9 cellular contexts compared by ENCODE assay signal in the genomic region with DNA sequence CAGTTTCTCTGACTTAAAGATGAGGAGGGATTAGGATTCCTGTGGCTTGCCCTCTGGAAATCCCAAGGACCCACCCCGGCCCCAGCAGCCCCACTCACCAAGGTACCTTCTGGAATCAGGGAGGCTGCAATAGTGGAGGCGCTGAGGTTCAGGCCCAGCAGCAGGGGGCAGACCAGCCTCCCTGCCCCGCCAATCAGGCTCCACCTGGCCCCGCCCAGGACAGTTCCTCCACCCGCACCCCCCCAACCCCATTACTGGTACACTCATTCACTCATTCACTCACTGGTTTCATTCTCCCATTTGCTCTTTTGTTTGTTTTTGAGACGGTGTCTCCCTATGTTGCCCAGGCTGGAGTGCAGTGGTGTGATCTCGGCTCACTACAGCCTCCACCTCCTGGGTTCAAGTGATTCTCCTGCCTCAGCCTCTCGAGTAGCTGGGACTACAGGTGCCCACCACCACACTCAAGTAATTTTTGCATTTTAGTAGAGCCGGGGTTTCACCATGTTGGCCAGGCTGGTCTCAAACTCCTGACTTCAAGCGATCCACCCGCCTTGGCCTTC. TPM values are rescaled to one million over a fixed set of nuclear protein-coding genes. Genes with fewer than 3 reads are reported as not detected.
DNase-seq lines count a peak whose midpoint lies in the region; ATAC-seq and TF ChIP-seq lines count a peak whose summit lies in the region.
"Not testable (repeated sequence)": the region's sequence is repeated elsewhere in the genome, so short reads cannot be mapped to it uniquely, and the experiment has no call there.
"Had no signal": no experiment of that assay in that cellular context is flagged by ENCODE, and none has a peak within 500 bp of the region (broad histone marks: within the 10 kb centered on the region; RNA-seq: fewer than 3 reads in every experiment).

No MANE protein-coding gene starts in this region.

- not testable (repeated sequence) for H3K27ac Mint-ChIP-seq in activated CD4-positive, alpha-beta T cell treated with anti-CD3 and anti-CD28 coated beads for 36 hours

- not testable (repeated sequence) for H3K79me1 ChIP-seq in mesendoderm (ENCODE audit: low read length)

- H3K9me3 ChIP-seq in A673 (ENCODE audit: low read depth, low read length, poor library complexity, severe bottlenecking); GM23248 (ENCODE audit: low read depth): not testable (repeated sequence)

- not testable (repeated sequence) for H3K79me2 ChIP-seq in GM23248 (ENCODE audit: insufficient read depth); mesendoderm (ENCODE audit: control insufficient read depth, insufficient read depth, low read length)

- H2BK5ac ChIP-seq in mesendoderm (ENCODE audit: low read length): not testable (repeated sequence)

- H4K8ac ChIP-seq in mesendoderm (ENCODE audit: low read depth, low read length): not testable (repeated sequence)

- not testable (repeated sequence) for H3K23ac ChIP-seq in mesendoderm (ENCODE audit: low read length)

- H3F3A ChIP-seq in GM23248 (ENCODE audit: insufficient read depth): not testable (repeated sequence)

- not testable (repeated sequence) for BruUV-seq in A673 (replicated peaks; lab: Mats Ljungman, UMichigan)

- intact Hi-C loops in A673 (cut with micrococcal nuclease; ENCODE audit: unreplicated experiment); activated CD4-positive, alpha-beta T cell treated with anti-CD3 and anti-CD28 coated beads for 36 hours (cut with DNase I, micrococcal nuclease): not testable (repeated sequence)

- H3K27me3 Mint-ChIP-seq in activated CD4-positive, alpha-beta T cell treated with anti-CD3 and anti-CD28 coated beads for 36 hours: not testable (repeated sequence)

- WGBS in GM23248 (ENCODE audit: low coverage in 1 of 2, low lambda C conversion rate in 2 of 2, missing lambda C conversion rate in 2 of 2), 2 experiments: 68 to 86% methylated on average over 7 to 11 of the region's 11 CpGs
- WGBS in mesendoderm (ENCODE audit: extremely low coverage, insufficient coverage, low lambda C conversion rate): no CpG with 5 or more reads among the region's 11 CpGs

- H3K27ac ChIP-seq in A673 (ENCODE audit: low read depth, low read length, poor library complexity, severe bottlenecking); GM23248: not testable (repeated sequence)
- peak overlapping the region; percentile 57 for H3K27ac ChIP-seq in mesendoderm (ENCODE audit: low read depth, low read length)

- not testable (repeated sequence) for H3K4me1 Mint-ChIP-seq in activated CD4-positive, alpha-beta T cell treated with anti-CD3 and anti-CD28 coated beads for 36 hours

- H3K4me1 ChIP-seq in A673 (ENCODE audit: insufficient read depth, low read length, poor library complexity, severe bottlenecking); GM23248 (ENCODE audit: insufficient read depth); mesendoderm (ENCODE audit: control insufficient read depth, low read depth, low read length): not testable (repeated sequence)

- H2AK5ac ChIP-seq in mesendoderm (ENCODE audit: low read length): not testable (repeated sequence)

- H3K18ac ChIP-seq in mesendoderm (ENCODE audit: low read length): peak overlapping the region; percentile 65

- not testable (repeated sequence) for H3K27me3 ChIP-seq in A673 (replicated peaks; ENCODE audit: insufficient read depth, low read depth, low read length, poor library complexity); GM23248 (replicated peaks; ENCODE audit: insufficient read depth); mesendoderm (ENCODE audit: insufficient read depth, low read length, poor library complexity)

- H3K4me3 ChIP-seq in A673 (ENCODE audit: low read depth, low read length, poor library complexity, severe bottlenecking); GM23248; cardiac fibroblast (replicated peaks in 1 of 2; ENCODE audit: low read depth in 2 of 2, low read length in 2 of 2); mesendoderm (ENCODE audit: low read length): not testable (repeated sequence)

- CTCF ChIA-PET in A673 (lab: Charles Lee); activated CD4-positive, alpha-beta T cell treated with anti-CD3 and anti-CD28 coated beads for 36 hours (lab: Charles Lee): not testable (repeated sequence)

- TF ChIP-seq CTCF in A673 (conservative IDR thresholded peaks at IDR 0.05; ENCODE audit: low read depth, low read length) (0 out of 2 replicates have a peak, but pooled peaks have one; percentile 22), cardiac fibroblast (IDR thresholded peaks at IDR 0.05; ENCODE audit: low read depth, low read length) (peak; percentile 19)

- H4K5ac ChIP-seq in mesendoderm (ENCODE audit: low read length): not testable (repeated sequence)

- not testable (repeated sequence) for H3K9ac ChIP-seq in GM23248; mesendoderm (ENCODE audit: low read length)

- in situ Hi-C loops in GM23248 (cut with MboI): not testable (repeated sequence)

- H3K36me3 ChIP-seq in A673 (ENCODE audit: insufficient read depth, low read length, poor library complexity, severe bottlenecking); GM23248 (ENCODE audit: low read depth); mesendoderm (ENCODE audit: control insufficient read depth, insufficient read depth, low read length): not testable (repeated sequence)

- H3K9me3 Mint-ChIP-seq in activated CD4-positive, alpha-beta T cell treated with anti-CD3 and anti-CD28 coated beads for 36 hours (ENCODE audit: low read depth): not testable (repeated sequence)

- DNase-seq in A673 (ENCODE audit: low spot score); cardiac fibroblast (ENCODE audit: low read depth in 2 of 2): not testable (repeated sequence)
- peak; percentile 32 for DNase-seq in GM23248
- DNase-seq in NAMALWA (ENCODE audit: low spot score): peak; percentile 32
- DNase-seq in activated CD4-positive, alpha-beta T cell treated with anti-CD3 and anti-CD28 coated beads for 36 hours: peak; percentile 58
- DNase-seq in mesendoderm: peak; percentile 43

- peak overlapping the region; percentile 86 for H2BK120ac ChIP-seq in mesendoderm (ENCODE audit: low read depth, low read length)

- ATAC-seq in activated CD4-positive, alpha-beta T cell treated with anti-CD3 and anti-CD28 coated beads for 36 hours: peak; percentile 78

- H3K4me3 Mint-ChIP-seq in activated CD4-positive, alpha-beta T cell treated with anti-CD3 and anti-CD28 coated beads for 36 hours: not testable (repeated sequence)

- POLR2A ChIA-PET in A673 (lab: Charles Lee; ENCODE audit: low non-redundant PET); activated CD4-positive, alpha-beta T cell treated with anti-CD3 and anti-CD28 coated beads for 36 hours (lab: Charles Lee): not testable (repeated sequence)

- peak overlapping the region; percentile 74 for H3K4ac ChIP-seq in mesendoderm (ENCODE audit: low read depth, low read length)

- not testable (repeated sequence) for H3K9me2 ChIP-seq in GM23248 (ENCODE audit: insufficient read depth)

- H2BK15ac ChIP-seq in mesendoderm (replicated peaks; ENCODE audit: low read depth): not testable (repeated sequence)

- not testable (repeated sequence) for H4K20me1 ChIP-seq in GM23248 (ENCODE audit: insufficient read depth)

- not testable (repeated sequence) for H3K4me2 ChIP-seq in GM23248 (ENCODE audit: unreplicated experiment); mesendoderm (ENCODE audit: low read length)

- not testable (repeated sequence) for H3K36me3 Mint-ChIP-seq in activated CD4-positive, alpha-beta T cell treated with anti-CD3 and anti-CD28 coated beads for 36 hours (ENCODE audit: low read depth)

- not testable (repeated sequence) for H2AFZ ChIP-seq in GM23248

- peak overlapping the region; percentile 73 for H3K56ac ChIP-seq in mesendoderm (ENCODE audit: low read length)

RNA-seq across cellular contexts. Expression of gene GAL3ST1, which starts 13.7 kb away (rescaled TPM):
- total RNA-seq in A673 (2021): 0.58 and 0.83 TPM in 2 replicates
- not detected in 2 replicates for total RNA-seq in GM23248 (2014; rRNA removed; shearing (Covaris generic))
- not detected in 2 replicates for polyA plus RNA-seq in GM23248 (2016; fragmentation: Nextera tagmentation; extraction: Ambion mirVana)
- not detected for total RNA-seq in activated CD4-positive, alpha-beta T cell treated with anti-CD3 and anti-CD28 coated beads for 36 hours
- polyA plus RNA-seq in mesendoderm (2013, experiment 1 of 2): 12.5 TPM
- polyA plus RNA-seq in mesendoderm (2013, experiment 2 of 2): 12.0 TPM
- total RNA-seq: A172, glomerular endothelial cell had no signal

RNA-seq across cellular contexts. Expression of gene SEC14L6, which starts 14.2 kb away (rescaled TPM):
- total RNA-seq in A673 (2021): not detected in 2 replicates
- total RNA-seq in GM23248 (2014; rRNA removed; shearing (Covaris generic)): not detected in 2 replicates
- not detected in 2 replicates for polyA plus RNA-seq in GM23248 (2016; fragmentation: Nextera tagmentation; extraction: Ambion mirVana)
- not detected for total RNA-seq in activated CD4-positive, alpha-beta T cell treated with anti-CD3 and anti-CD28 coated beads for 36 hours
- 0.53 TPM for polyA plus RNA-seq in mesendoderm (2013, experiment 1 of 2)
- polyA plus RNA-seq in mesendoderm (2013, experiment 2 of 2): 0.53 TPM
- total RNA-seq: A172; CD8-positive, alpha-beta memory T cell had no signal

RNA-seq across cellular contexts. Expression of gene PES1, which starts 31.0 kb away (rescaled TPM):
- 151 and 175 TPM in 2 replicates for total RNA-seq in A673 (2021)
- 63.2 and 83.7 TPM in 2 replicates for total RNA-seq in GM23248 (2014; rRNA removed; shearing (Covaris generic))
- polyA plus RNA-seq in GM23248 (2016; fragmentation: Nextera tagmentation; extraction: Ambion mirVana): 67.8 and 74.1 TPM in 2 replicates
- total RNA-seq in activated CD4-positive, alpha-beta T cell treated with anti-CD3 and anti-CD28 coated beads for 36 hours: 100 to 1,000 TPM; 134 to 137 TPM
- 116 TPM for polyA plus RNA-seq in mesendoderm (2013, experiment 1 of 2)
- 112 TPM for polyA plus RNA-seq in mesendoderm (2013, experiment 2 of 2)

RNA-seq across cellular contexts. Expression of gene TCN2, which starts 46.3 kb away (rescaled TPM):
- total RNA-seq in A673 (2021): 7.3 and 9.8 TPM in 2 replicates
- 5.3 and 8.1 TPM in 2 replicates for total RNA-seq in GM23248 (2014; rRNA removed; shearing (Covaris generic))
- polyA plus RNA-seq in GM23248 (2016; fragmentation: Nextera tagmentation; extraction: Ambion mirVana): 4.5 and 4.8 TPM in 2 replicates
- total RNA-seq in activated CD4-positive, alpha-beta T cell treated with anti-CD3 and anti-CD28 coated beads for 36 hours: under 1 TPM; 0.12 to 0.32 TPM
- polyA plus RNA-seq in mesendoderm (2013, experiment 1 of 2): 14.8 TPM
- 15.2 TPM for polyA plus RNA-seq in mesendoderm (2013, experiment 2 of 2)

RNA-seq across cellular contexts. Expression of gene SEC14L4, which starts 55.2 kb away (rescaled TPM):
- total RNA-seq in A673 (2021): not detected in 2 replicates
- under 0.01 and 0.25 TPM in 2 replicates for total RNA-seq in GM23248 (2014; rRNA removed; shearing (Covaris generic))
- polyA plus RNA-seq in GM23248 (2016; fragmentation: Nextera tagmentation; extraction: Ambion mirVana): 0.16 and 0.34 TPM in 2 replicates
- total RNA-seq in activated CD4-positive, alpha-beta T cell treated with anti-CD3 and anti-CD28 coated beads for 36 hours: not detected
- 1.2 TPM for polyA plus RNA-seq in mesendoderm (2013, experiment 1 of 2)
- 1.4 TPM for polyA plus RNA-seq in mesendoderm (2013, experiment 2 of 2)
- total RNA-seq: A172; CD8-positive, alpha-beta memory T cell; glomerular endothelial cell had no signal
- polyA plus RNA-seq: CD8-positive, alpha-beta memory T cell had no signal
